20 cellular contexts compared by ENCODE assay signal in genomic region chr9:134677743-134678142, GRCh38. TPM values are rescaled to one million over a fixed set of nuclear protein-coding genes. Genes with fewer than 3 reads are reported as not detected.
A peak's percentile ranks its signal among the peaks of the same experiment; 100 is the strongest.
DNase-seq lines count a peak whose midpoint lies in the region; ATAC-seq, FAIRE-seq and TF ChIP-seq lines count a peak whose summit lies in the region.
"Had no signal": no experiment of that assay in that cellular context is flagged by ENCODE, and none has a peak within 500 bp of the region (broad histone marks: within the 10 kb centered on the region; RNA-seq: fewer than 3 reads in every experiment).

No MANE protein-coding gene starts in this region.

- FAIRE-seq in HepG2 (lab: Jason Lieb, UNC) (no peak), kidney (lab: Jason Lieb, UNC) (no peak)
- FAIRE-seq: A204.1, D721Med, H54 had no signal

- H4K12ac ChIP-seq in trophoblast cell (ENCODE audit: low read depth, low read length) = no peak overlapping the region

- no peak overlapping the region for H2AFZ ChIP-seq in HepG2 (ENCODE audit: low read length)
- H2AFZ ChIP-seq in trophoblast cell (ENCODE audit: insufficient read depth, low read length, poor library complexity) = no peak overlapping the region

- H3K4ac ChIP-seq in trophoblast cell (ENCODE audit: low read depth, low read length) = peak overlapping the region; percentile 19

- in situ Hi-C loops in HepG2 (cut with HindIII; ENCODE audit: extremely low pct_ligation_motif_present, low pct_unique_long_range_greater_than_20kb) = no loop called here

- no peak for TF ChIP-seq POLR2A in right lobe of liver (IDR thresholded peaks at IDR 0.05)
- no peak for TF ChIP-seq POLR2A in HepG2 (IDR thresholded peaks at IDR 0.05; ENCODE audit: insufficient read depth in 1 of 2, low read depth in 2 of 2, low read length in 2 of 2)

- H3K9ac ChIP-seq in HepG2 (ENCODE audit: insufficient read depth, low read depth, low read length) = no peak overlapping the region
- no peak overlapping the region for H3K9ac ChIP-seq in kidney (ENCODE audit: low read length in 2 of 2)
- H3K9ac ChIP-seq in trophoblast cell (ENCODE audit: low read length) = no peak overlapping the region
- H3K9ac ChIP-seq: KMS-11 had no signal

- 58% methylated on average over 6 of the region's 11 CpGs for WGBS in right lobe of liver (ENCODE audit: insufficient coverage, low coverage, low lambda C conversion rate, missing lambda C conversion rate)
- 17% methylated on average over 10 of the region's 11 CpGs for WGBS in HepG2 (ENCODE audit: low lambda C conversion rate)
- WGBS in trophoblast cell (ENCODE audit: extremely low coverage, insufficient coverage, insufficient read length) = no CpG with 5 or more reads among the region's 11 CpGs

- H4K20me1 ChIP-seq in HepG2 (ENCODE audit: insufficient read depth, low read length) = no peaks in the 10 kb centered on the region

- TF ChIP-seq CTCF in right lobe of liver (IDR thresholded peaks at IDR 0.05) (no peak), HepG2 (CRISPR knock-in tag; IDR thresholded peaks at IDR 0.05) (no peak), kidney (IDR thresholded peaks at IDR 0.05; ENCODE audit: borderline replicate concordance, extremely low read depth, insufficient read depth) (no peak)

- ATAC-seq in right lobe of liver = no peak
- ATAC-seq in HepG2 = no peak
- ATAC-seq in HG02852 (IDR thresholded peaks at IDR 0.05; ENCODE audit: unreplicated experiment) = no peak
- ATAC-seq: SK-N-SH treated with all-trans-retinoic acid at 6 μM for 48 hours had no signal

- CTCF ChIA-PET in HepG2 (lab: Yijun Ruan, JAX; ENCODE audit: low intra/inter-chr PET ratio, low total read pairs) = no interaction called here

- no peak overlapping the region for H3K18ac ChIP-seq in trophoblast cell (ENCODE audit: low read length)

- H2BK12ac ChIP-seq in trophoblast cell (ENCODE audit: low read length) = no peak overlapping the region

- H3K23ac ChIP-seq in trophoblast cell (ENCODE audit: low read length) = no peak overlapping the region

- no peaks in the 10 kb centered on the region for H3K4me1 ChIP-seq in right lobe of liver
- H3K4me1 ChIP-seq in HepG2 (ENCODE audit: insufficient read depth, low read length) = no peaks in the 10 kb centered on the region
- H3K4me1 ChIP-seq in kidney (ENCODE audit: control insufficient read depth in 1 of 2, insufficient read depth in 1 of 2, low read depth in 1 of 2, low read length in 2 of 2) = peaks cover 0 to 5% of the 10 kb centered on the region in 2 donors
- peaks cover 27 to 39% of the 10 kb centered on the region in 2 experiments for H3K4me1 ChIP-seq in trophoblast cell (ENCODE audit: control insufficient read depth in 1 of 2, insufficient read depth in 2 of 2, low read length in 2 of 2)

- no peak overlapping the region for H4K8ac ChIP-seq in trophoblast cell (ENCODE audit: low read depth, low read length)

- TF ChIP-seq EP300 in HepG2 (IDR thresholded peaks at IDR 0.05; ENCODE audit: low read depth in 2 of 2, low read length in 2 of 2) (no peak), HepG2 (CRISPR knock-in tag; IDR thresholded peaks at IDR 0.05; ENCODE audit: borderline replicate concordance) (no peak)

- H3K79me1 ChIP-seq in trophoblast cell (ENCODE audit: low read length) = peaks cover 17% of the 10 kb centered on the region

- no peak overlapping the region for H2BK5ac ChIP-seq in trophoblast cell (ENCODE audit: low read depth, low read length, poor library complexity)

- no peak overlapping the region for H3K4me3 ChIP-seq in right lobe of liver
- H3K4me3 ChIP-seq in HepG2 (replicated peaks in 1 of 3; ENCODE audit: insufficient read depth in 1 of 3, low read depth in 2 of 3, low read length in 3 of 3) = no peak overlapping the region
- no peak overlapping the region for H3K4me3 ChIP-seq in kidney (ENCODE audit: low read length in 2 of 2)
- peak overlapping the region; percentile 14 for H3K4me3 ChIP-seq in trophoblast cell (ENCODE audit: low read depth, low read length)

- H3K36me3 ChIP-seq in right lobe of liver (no peaks in the 10 kb centered on the region), HepG2 (replicated peaks in 1 of 2; ENCODE audit: control insufficient read depth in 1 of 2, insufficient read depth in 2 of 2, low read length in 2 of 2) (no peaks in the 10 kb centered on the region), kidney (ENCODE audit: control insufficient read depth in 1 of 2, insufficient read depth in 2 of 2, low read length in 2 of 2) (no peaks in the 10 kb centered on the region), trophoblast cell (ENCODE audit: control insufficient read depth in 1 of 2, insufficient read depth in 2 of 2, low read length in 2 of 2) (peaks cover 13 to 26% of the 10 kb centered on the region in 2 experiments)

- H3K27me3 ChIP-seq in right lobe of liver (no peaks in the 10 kb centered on the region), HepG2 (ENCODE audit: control insufficient read depth in 1 of 2, insufficient read depth in 2 of 2, low read length in 2 of 2) (peaks cover 3 to 31% of the 10 kb centered on the region in 2 experiments; a peak in 3 of 5 replicates), trophoblast cell (ENCODE audit: insufficient read depth, low read length) (no peaks in the 10 kb centered on the region)

- no peak overlapping the region for H2AK5ac ChIP-seq in trophoblast cell (ENCODE audit: low read length)

- H3K79me2 ChIP-seq in HepG2 (ENCODE audit: insufficient read depth, low read length) = no peaks in the 10 kb centered on the region
- H3K79me2 ChIP-seq in trophoblast cell (ENCODE audit: control insufficient read depth, insufficient read depth, low read length, poor library complexity) = peaks cover 16% of the 10 kb centered on the region

- no TSS peak for BruUV-seq in HepG2 (replicated peaks; lab: Mats Ljungman, UMichigan)

- no peak overlapping the region for H3K27ac ChIP-seq in right lobe of liver
- H3K27ac ChIP-seq in HepG2 (ENCODE audit: extremely low read length, insufficient read depth, low read length) = no peak overlapping the region
- no peak overlapping the region for H3K27ac ChIP-seq in kidney (ENCODE audit: low read depth in 2 of 2, low read length in 2 of 2)
- H3K27ac ChIP-seq in trophoblast cell (ENCODE audit: low read depth, low read length) = no peak overlapping the region
- H3K27ac ChIP-seq: KMS-11, RWPE1 had no signal

- intact Hi-C loops in right lobe of liver (cut with DNase I) (no loop called here), HepG2 (cut with micrococcal nuclease; ENCODE audit: unreplicated experiment) (no loop called here), kidney (cut with DNase I) (no loop called here)

- H3K14ac ChIP-seq in trophoblast cell (ENCODE audit: low read length) = no peak overlapping the region

- H2BK120ac ChIP-seq in trophoblast cell (ENCODE audit: insufficient read depth, low read length, poor library complexity) = no peak overlapping the region

- peak in 2 of 3 donors; percentile 10 to 39 for DNase-seq in right lobe of liver
- no peak for DNase-seq in HepG2 (ENCODE audit: low spot score)
- peak; percentile 39 for DNase-seq in kidney
- no peak for DNase-seq in trophoblast cell
- no peak for DNase-seq in stimulated activated CD8-positive, alpha-beta memory T cell treated with anti-CD3 and anti-CD28 coated beads, Interleukin-4, amount 100 ng/mL, for 48 hours
- DNase-seq in foreskin melanocyte = no peak
- DNase-seq: EL; NCI-H146; NCI-H2029; NCI-H2227 treated with DMSO at 0.1 percent for 48 hours; NCI-H510A; NCI-H774; NK-92 treated with Interleukin-12 subunit alpha and Interleukin-12 subunit beta, amount 100 ng/mL, for 24 hours had no signal

- H3K9me3 ChIP-seq in right lobe of liver (peaks cover 0 to 3% (median 0%) of the 10 kb centered on the region in 4 donors), HepG2 (ENCODE audit: low read length) (no peaks in the 10 kb centered on the region), kidney (ENCODE audit: control insufficient read depth in 1 of 2, low read length in 2 of 2) (no peaks in the 10 kb centered on the region), trophoblast cell (ENCODE audit: insufficient read depth, low read depth, low read length) (no peaks in the 10 kb centered on the region)

- POLR2A ChIA-PET in HepG2 (lab: Yijun Ruan, JAX) = no interaction called here

- no peak for TF ChIP-seq RAD21 in HepG2 (CRISPR knock-in tag; IDR thresholded peaks at IDR 0.05)

- no peak overlapping the region for H4K91ac ChIP-seq in trophoblast cell (ENCODE audit: low read depth, low read length)

- H3K4me2 ChIP-seq in HepG2 (ENCODE audit: low read depth, low read length) (no peak overlapping the region), trophoblast cell (ENCODE audit: low read length) (no peak overlapping the region)
- H3K4me2 ChIP-seq: KMS-11 had no signal

TF ChIP-seq in HepG2, 621 proteins besides CTCF, POLR2A, EP300 and RAD21 (continues in another document):
- TF ChIP-seq ZSCAN29 (CRISPR knock-in tag; conservative IDR thresholded peaks at IDR 0.05) (no peak), RARG (CRISPR knock-in tag; IDR thresholded peaks at IDR 0.05; ENCODE audit: low read depth) (no peak), SOX5 (CRISPR knock-in tag; IDR thresholded peaks at IDR 0.05; ENCODE audit: borderline replicate concordance) (no peak)

RNA-seq across cellular contexts. Expression of gene COL5A1, which starts 36.1 kb away (rescaled TPM):
- total RNA-seq in right lobe of liver = 10 to 100 TPM in 2 of 6 experiments, 1 to 10 TPM in 4; 1.5 to 17.0 (median 7.7) TPM
- total RNA-seq in HepG2 (2016; rRNA removed; fragmentation: Illumina TruSeq; extraction: Trizol) = not detected in 2 replicates
- total RNA-seq in HepG2 (2016; cell fraction: cytosol; rRNA removed; fragmentation: Illumina TruSeq; extraction: Trizol; ENCODE audit: low read depth) = not detected in 2 replicates
- total RNA-seq in HepG2 (2016; cell fraction: insoluble cytoplasmic fraction; rRNA removed; fragmentation: Illumina TruSeq; extraction: Trizol) = not detected in 2 replicates
- not detected in 2 replicates for total RNA-seq in HepG2 (2016; cell fraction: membrane; rRNA removed; fragmentation: Illumina TruSeq; extraction: Trizol)
- total RNA-seq in HepG2 (2016; cell fraction: nucleus; rRNA removed; fragmentation: Illumina TruSeq; extraction: Trizol) = not detected in 2 replicates
- polyA plus RNA-seq in HepG2 (2011; rRNA removed) = under 0.01 TPM in 1 of 2 replicates, not detected in the other
- polyA plus RNA-seq in HepG2 (2011; cell fraction: cytosol; rRNA removed) = under 0.01 TPM in 1 of 2 replicates, not detected in the other
- polyA plus RNA-seq in HepG2 (2011; cell fraction: nucleus; rRNA removed) = 0.07 and 0.08 TPM in 2 replicates
- not detected in 2 replicates for polyA plus RNA-seq in HepG2 (2012)
- not detected in 2 replicates for polyA plus RNA-seq in HepG2 (2016; cell fraction: cytosol; fragmentation: Illumina TruSeq; extraction: Trizol; ENCODE audit: low read depth)
- polyA plus RNA-seq in HepG2 (2016; cell fraction: insoluble cytoplasmic fraction; fragmentation: Illumina TruSeq; extraction: Trizol; ENCODE audit: low read depth) = not detected in 2 replicates
- polyA plus RNA-seq in HepG2 (2016; cell fraction: membrane; fragmentation: Illumina TruSeq; extraction: Trizol; ENCODE audit: low read depth) = not detected in 2 replicates
- polyA plus RNA-seq in HepG2 (2016; cell fraction: nucleus; fragmentation: Illumina TruSeq; extraction: Trizol; ENCODE audit: insufficient read depth, low read depth) = 0.19 TPM in 1 of 2 replicates, not detected in the other
- 0.04 and 20.3 TPM in 2 replicates for polyA minus RNA-seq in HepG2 (2011; rRNA and poly(A)+ RNA removed; ENCODE audit: low replicate concordance)
- polyA minus RNA-seq in HepG2 (2011; cell fraction: cytosol; rRNA and poly(A)+ RNA removed) = 0.20 TPM in 1 of 2 replicates, not detected in the other
- not detected in 2 replicates for polyA minus RNA-seq in HepG2 (2011; cell fraction: nucleus; rRNA and poly(A)+ RNA removed)
- total RNA-seq in kidney = 23.8 TPM
- 2.4 TPM for polyA plus RNA-seq in kidney (ENCODE audit: insufficient read depth, low read depth, low replicate concordance)
- 431 and 476 TPM in 2 replicates for polyA plus RNA-seq in trophoblast cell (2013)

Comparison
In these comparisons a context has a peak if more than half of its experiments do, and no peak if none do; other contexts are left out.
1. DNase-seq: peak in right lobe of liver (2 of 3) and kidney (single experiment); none in HepG2 (single experiment), trophoblast cell (0 of 2), stimulated activated CD8-positive, alpha-beta memory T cell treated with anti-CD3 and anti-CD28 coated beads, Interleukin-4, amount 100 ng/mL, for 48 hours (single experiment) and foreskin melanocyte (single experiment).